In the genomic region with DNA sequence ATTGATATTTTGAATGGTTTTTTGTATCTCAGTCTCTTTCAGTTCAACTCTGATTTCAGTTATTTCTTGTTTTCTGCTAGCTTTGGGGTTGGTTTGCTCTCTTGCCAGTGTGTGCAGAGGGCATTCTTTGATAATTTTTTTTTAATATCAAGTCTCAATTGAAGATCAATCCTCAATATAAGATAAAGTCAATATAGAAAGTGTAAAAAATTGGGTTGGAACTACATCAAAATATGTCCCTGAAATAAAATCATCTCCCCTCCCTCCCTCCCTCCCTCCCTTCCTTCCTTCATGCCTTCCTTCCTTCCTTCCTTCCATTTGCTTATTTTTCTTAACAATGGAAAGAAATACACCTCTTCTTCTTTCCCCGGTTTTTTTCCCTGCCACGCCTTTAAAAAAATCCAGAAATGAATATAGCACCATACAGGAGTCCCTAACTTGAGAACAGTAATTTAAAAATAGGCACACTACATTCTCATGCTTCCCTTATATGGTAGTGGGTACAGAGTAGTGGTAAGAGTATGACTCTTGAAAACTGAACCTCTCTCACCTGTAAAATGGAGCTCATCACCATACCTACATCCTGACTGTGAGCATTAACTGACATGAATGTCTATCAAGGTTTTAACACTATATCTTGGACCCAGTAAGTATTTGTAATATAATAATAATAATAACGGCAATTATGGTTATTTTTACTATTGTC, we compare ENCODE assay signal across 28 cellular contexts.
"Had no signal": no experiment of that assay in that cellular context is flagged by ENCODE, and none has a peak within 500 bp of the region (broad histone marks: within the 10 kb centered on the region; RNA-seq: fewer than 3 reads in every experiment).

No MANE protein-coding gene starts in this region.

- H3K4me1 ChIP-seq: SJCRH30 had no signal

- H3K4me3 ChIP-seq: SJCRH30, SK-N-MC had no signal

- DNase-seq: activated CD4-positive, alpha-beta memory T cell treated with anti-CD3 and anti-CD28 coated beads, Interleukin-2, amount 10 ng/mL, durations not matched to agents 7 days and 5 days; activated CD4-positive, alpha-beta T cell treated with anti-CD3 and anti-CD28 coated beads for 1 hour; activated CD4-positive, alpha-beta T cell treated with anti-CD3 and anti-CD28 coated beads for 48 hours; activated CD4-positive, CD25-positive, alpha-beta regulatory T cell; activated CD8-positive, alpha-beta memory T cell treated with anti-CD3 and anti-CD28 coated beads for 24 hours; activated CD8-positive, alpha-beta memory T cell treated with anti-CD3 and anti-CD28 coated beads, Interleukin-2, amount 10 ng/mL, durations not matched to agents 7 days and 5 days; activated CD8-positive, alpha-beta memory T cell treated with anti-CD3 and anti-CD28 coated beads, Interleukin-2, amount 50 U/mL, for 48 hours; activated effector memory CD4-positive, alpha-beta T cell treated with Interleukin-2 at 50 U/mL for 16 hours; activated naive CD4-positive, alpha-beta T cell treated with anti-CD3 and anti-CD28 coated beads, Interleukin-2, amount 50 U/mL, for 16 hours; activated naive CD8-positive, alpha-beta T cell treated with anti-CD3 and anti-CD28 coated beads for 36 hours; activated T-cell treated with anti-CD3 and anti-CD28 coated beads, Interleukin-2, amount 50 U/mL, for 48 hours; amniotic stem cell; aorta; brain microvascular endothelial cell; central memory CD4-positive, alpha-beta T cell; NCI-H1092 treated with DMSO at 0.1 percent for 48 hours; NCI-H1436; NCI-H1694; NCI-H1930; NCI-H345; NCI-H524 treated with DMSO at 0.1 percent for 48 hours; NK-92 treated with Interleukin-12 subunit alpha and Interleukin-12 subunit beta, amount 100 ng/mL, for 24 hours; SHP77; SJCRH30; T1000; WERI-Rb-1 had no signal

- H3K27ac ChIP-seq: brain microvascular endothelial cell, SJCRH30, SK-N-MC, WERI-Rb-1 had no signal

- H3K36me3 ChIP-seq: brain microvascular endothelial cell, SJCRH30, WERI-Rb-1 had no signal

- H3K9me3 ChIP-seq: SJCRH30 had no signal

- ATAC-seq: activated CD8-positive, alpha-beta memory T cell treated with anti-CD3 and anti-CD28 coated beads, Interleukin-2, amount 10 ng/mL, durations not matched to agents 7 days and 5 days; Panc1 had no signal

- H3K27me3 ChIP-seq: brain microvascular endothelial cell, SJCRH30 had no signal
